ENCODE assay signal across 16 cellular contexts in genomic region chr2:215598376-215598975, GRCh38.
DNase-seq lines count a peak whose midpoint lies in the region; ATAC-seq and TF ChIP-seq lines count a peak whose summit lies in the region.
"Had no signal": no experiment of that assay in that cellular context is flagged by ENCODE, and none has a peak within 500 bp of the region (broad histone marks: within the 10 kb centered on the region; RNA-seq: fewer than 3 reads in every experiment).

No MANE protein-coding gene starts in this region.

- ATAC-seq in body of pancreas, result no peak
- ATAC-seq: activated CD4-positive, CD25-positive, alpha-beta regulatory T cell treated with anti-CD3 and anti-CD28 coated beads, Interleukin-2, amount 50 U/mL, for 24 hours; stimulated activated naive B cell treated with anti-CD40 and anti-IgM and Interleukin-4, amounts not matched to agents 10 μg/mL and 1 μg/mL and 100 μg/mL, for 72 hours; T-helper 17 cell had no signal

- H3K4me2 ChIP-seq in mesenchymal stem cell (ENCODE audit: low read length, poor library complexity, severe bottlenecking), result no peak overlapping the region

- peak overlapping the region; percentile 45 for H2AK5ac ChIP-seq in mesenchymal stem cell (ENCODE audit: low read length, severe bottlenecking)

- H3K9me3 ChIP-seq in mesenchymal stem cell (ENCODE audit: control insufficient read depth, low read length) (no peaks in the 10 kb centered on the region), body of pancreas (no peaks in the 10 kb centered on the region), WERI-Rb-1 (ENCODE audit: severe bottlenecking) (no peaks in the 10 kb centered on the region)

- H2BK15ac ChIP-seq in mesenchymal stem cell (ENCODE audit: low read depth, poor library complexity, severe bottlenecking), result no peak overlapping the region

- WGBS in mesenchymal stem cell, result 76% methylated on average over 3 of the region's 3 CpGs
- 61 to 68% methylated on average over 3 of the region's 3 CpGs for WGBS in body of pancreas, 2 donors

- H3K9ac ChIP-seq in mesenchymal stem cell (ENCODE audit: low read length), result peak overlapping the region; percentile 65

- H3K4me3 Mint-ChIP-seq in progenitor cell of endocrine pancreas (ENCODE audit: low read depth), result no peak overlapping the region
- H3K4me3 Mint-ChIP-seq: stimulated activated naive B cell treated with anti-CD40 and anti-IgM and Interleukin-4, amounts not matched to agents 10 μg/mL and 1 μg/mL and 100 μg/mL, for 72 hours; T-helper 17 cell had no signal

- no peaks in the 10 kb centered on the region for H3K27me3 Mint-ChIP-seq in progenitor cell of endocrine pancreas
- H3K27me3 Mint-ChIP-seq: T-helper 17 cell had no signal

- H2BK5ac ChIP-seq in mesenchymal stem cell (ENCODE audit: low read depth, low read length, poor library complexity, severe bottlenecking), result no peak overlapping the region

- H3K36me3 ChIP-seq in brain microvascular endothelial cell (replicated peaks) (no peaks in the 10 kb centered on the region), mesenchymal stem cell (ENCODE audit: control insufficient read depth in 1 of 2, insufficient read depth in 2 of 2, low read depth in 1 of 2, low read length in 2 of 2) (no peaks in the 10 kb centered on the region), body of pancreas (replicated peaks in 1 of 2; ENCODE audit: insufficient read depth in 1 of 2, low read depth in 2 of 2) (no peaks in the 10 kb centered on the region), WERI-Rb-1 (no peaks in the 10 kb centered on the region)

- peak overlapping the region; percentile 34 for H2BK120ac ChIP-seq in mesenchymal stem cell (ENCODE audit: low read depth, low read length)

- no peaks in the 10 kb centered on the region for H3K9me3 Mint-ChIP-seq in progenitor cell of endocrine pancreas (ENCODE audit: low read depth)
- H3K9me3 Mint-ChIP-seq: stimulated activated naive B cell treated with anti-CD40 and anti-IgM and Interleukin-4, amounts not matched to agents 10 μg/mL and 1 μg/mL and 100 μg/mL, for 72 hours had no signal

- TF ChIP-seq CTCF in brain microvascular endothelial cell (IDR thresholded peaks at IDR 0.05; ENCODE audit: low read depth, low read length, missing control alignments) (no peak), body of pancreas (IDR thresholded peaks at IDR 0.05) (no peak), progenitor cell of endocrine pancreas (IDR thresholded peaks at IDR 0.05; ENCODE audit: unreplicated experiment) (no peak), WERI-Rb-1 (IDR thresholded peaks at IDR 0.05; ENCODE audit: low read depth, low read length) (no peak)

- H3K4me3 ChIP-seq in brain microvascular endothelial cell (ENCODE audit: low read depth, low read length), result no peak overlapping the region
- H3K4me3 ChIP-seq in mesenchymal stem cell (ENCODE audit: insufficient read depth in 1 of 2, low read depth in 1 of 2, low read length in 2 of 2), result no peak overlapping the region
- no peak overlapping the region for H3K4me3 ChIP-seq in body of pancreas
- H3K4me3 ChIP-seq in WERI-Rb-1 (ENCODE audit: low read depth, low read length), result no peak overlapping the region

- H4K8ac ChIP-seq in mesenchymal stem cell (ENCODE audit: low read length), result no peak overlapping the region

- intact Hi-C loops in body of pancreas (cut with DNase I), result no loop called here

- H3K23ac ChIP-seq in mesenchymal stem cell (ENCODE audit: low read length in 2 of 2), result no peak overlapping the region

- no peak overlapping the region for H3K27ac Mint-ChIP-seq in progenitor cell of endocrine pancreas
- H3K27ac Mint-ChIP-seq: stimulated activated naive B cell treated with anti-CD40 and anti-IgM and Interleukin-4, amounts not matched to agents 10 μg/mL and 1 μg/mL and 100 μg/mL, for 72 hours; T-helper 17 cell had no signal

- H3K27ac ChIP-seq in brain microvascular endothelial cell (peak overlapping the region; percentile 55), mesenchymal stem cell (ENCODE audit: low read length, poor library complexity, severe bottlenecking) (no peak overlapping the region), body of pancreas (no peak overlapping the region), WERI-Rb-1 (no peak overlapping the region)

- H3K27me3 ChIP-seq in brain microvascular endothelial cell (replicated peaks) (no peaks in the 10 kb centered on the region), mesenchymal stem cell (ENCODE audit: control insufficient read depth in 1 of 2, insufficient read depth in 1 of 2, low read length in 2 of 2) (no peaks in the 10 kb centered on the region), body of pancreas (no peaks in the 10 kb centered on the region), WERI-Rb-1 (ENCODE audit: insufficient read depth, low read depth, severe bottlenecking) (no peaks in the 10 kb centered on the region)

- no peak overlapping the region for H3K14ac ChIP-seq in mesenchymal stem cell (ENCODE audit: low read length in 2 of 2)

- in situ Hi-C loops in brain microvascular endothelial cell (cut with HindIII; ENCODE audit: low pct_ligation_motif_present, low sequenced_read_pairs), result no loop called here

- DNase-seq in AG08395 (ENCODE audit: low spot score) (peak; percentile 37), HCEC 1CT (peak; percentile 79), brain microvascular endothelial cell (peak; percentile 71), mesenchymal stem cell (peak; percentile 46), body of pancreas (no peak), progenitor cell of endocrine pancreas (ENCODE audit: low spot score, unreplicated experiment) (no peak), mesenteric fat pad (ENCODE audit: low spot score) (no peak), WERI-Rb-1 (no peak)
- DNase-seq: activated CD8-positive, alpha-beta memory T cell treated with anti-CD3 and anti-CD28 coated beads, Interleukin-2, amount 50 U/mL, for 4 hours; activated gamma-delta T cell treated with Interleukin-2 at 50 U/mL for 16 hours; MV-4-11; NCI-H2029 treated with DMSO at 0.1 percent for 48 hours; NCI-H510A treated with DMSO at 0.1 percent for 48 hours; stimulated activated naive B cell treated with anti-CD40 and anti-IgM and Interleukin-4, amounts not matched to agents 10 μg/mL and 1 μg/mL and 100 μg/mL, for 72 hours; T-helper 17 cell had no signal

- no peak overlapping the region for H4K91ac ChIP-seq in mesenchymal stem cell (ENCODE audit: low read length)

- H3K4me1 ChIP-seq in mesenchymal stem cell (ENCODE audit: control insufficient read depth, insufficient read depth, low read depth, low read length) (no peaks in the 10 kb centered on the region), body of pancreas (no peaks in the 10 kb centered on the region)

- H3K18ac ChIP-seq in mesenchymal stem cell (ENCODE audit: low read depth in 1 of 2, low read length in 2 of 2), result no peak overlapping the region

- H2AFZ ChIP-seq in mesenchymal stem cell (ENCODE audit: low read depth, low read length), result no peak overlapping the region

- no peaks in the 10 kb centered on the region for H3K36me3 Mint-ChIP-seq in progenitor cell of endocrine pancreas (ENCODE audit: insufficient read depth)
- H3K36me3 Mint-ChIP-seq: stimulated activated naive B cell treated with anti-CD40 and anti-IgM and Interleukin-4, amounts not matched to agents 10 μg/mL and 1 μg/mL and 100 μg/mL, for 72 hours had no signal

- no peak overlapping the region for H2BK12ac ChIP-seq in mesenchymal stem cell (ENCODE audit: low read length in 2 of 2)

- H3K4me1 Mint-ChIP-seq in progenitor cell of endocrine pancreas (ENCODE audit: low read depth), result no peaks in the 10 kb centered on the region
- H3K4me1 Mint-ChIP-seq: stimulated activated naive B cell treated with anti-CD40 and anti-IgM and Interleukin-4, amounts not matched to agents 10 μg/mL and 1 μg/mL and 100 μg/mL, for 72 hours; T-helper 17 cell had no signal

- no peak for TF ChIP-seq POLR2A in body of pancreas (IDR thresholded peaks at IDR 0.05)

- no peaks in the 10 kb centered on the region for H3K79me1 ChIP-seq in mesenchymal stem cell (replicated peaks; ENCODE audit: low read length, poor library complexity, severe bottlenecking)

- H3K4ac ChIP-seq in mesenchymal stem cell (ENCODE audit: low read depth in 1 of 2, low read length in 2 of 2), result no peak overlapping the region

Comparison
In these comparisons a context has a peak if more than half of its experiments do, and no peak if none do; other contexts are left out.
1. DNase-seq: peak in AG08395 (single experiment), HCEC 1CT (single experiment), brain microvascular endothelial cell (single experiment) and mesenchymal stem cell (single experiment); none in body of pancreas (0 of 4), progenitor cell of endocrine pancreas (single experiment), mesenteric fat pad (single experiment) and WERI-Rb-1 (single experiment).